ENCODE assay signal across 20 cellular contexts in genomic region chr1:40266786-40267535, GRCh38. TPM values are rescaled to one million over a fixed set of nuclear protein-coding genes. Genes with fewer than 3 reads are reported as not detected.
A peak's percentile ranks its signal among the peaks of the same experiment; 100 is the strongest.
DNase-seq lines count a peak whose midpoint lies in the region; ATAC-seq, FAIRE-seq and TF ChIP-seq lines count a peak whose summit lies in the region.
"Had no signal": no experiment of that assay in that cellular context is flagged by ENCODE, and none has a peak within 500 bp of the region (broad histone marks: within the 10 kb centered on the region; RNA-seq: fewer than 3 reads in every experiment).

No MANE protein-coding gene starts in this region.

- no peak overlapping the region for H4K91ac ChIP-seq in trophoblast cell (ENCODE audit: low read depth, low read length)

- no peaks in the 10 kb centered on the region for H4K20me1 ChIP-seq in HepG2 (ENCODE audit: insufficient read depth, low read length)

- CTCF ChIA-PET in RWPE1 (lab: Yijun Ruan, JAX) = interaction anchor here (0.7 to 0.8 kb wide), 2 partner anchors 71 to 348 kb away, joined by 3 read pairs; no protein-coding TSS in a partner anchor
- CTCF ChIA-PET in HepG2 (lab: Yijun Ruan, JAX; ENCODE audit: low intra/inter-chr PET ratio, low total read pairs) = no interaction called here

- no peak overlapping the region for H3K18ac ChIP-seq in trophoblast cell (ENCODE audit: low read length)

- H3K23ac ChIP-seq in trophoblast cell (ENCODE audit: low read length) = no peak overlapping the region

- no peak overlapping the region for H2BK5ac ChIP-seq in trophoblast cell (ENCODE audit: low read depth, low read length, poor library complexity)

- H2AFZ ChIP-seq in HepG2 (ENCODE audit: low read length) = no peak overlapping the region
- H2AFZ ChIP-seq in trophoblast cell (ENCODE audit: insufficient read depth, low read length, poor library complexity) = no peak overlapping the region

- DNase-seq in RWPE1 (ENCODE audit: low spot score) (no peak), breast epithelium (ENCODE audit: low spot score in 2 of 2) (no peak), HepG2 (ENCODE audit: low spot score) (no peak), stomach (no peak), NCI-H128 (lab: John Stamatoyannopoulos, UW; ENCODE audit: unreplicated experiment) (no peak), trophoblast cell (no peak), Ammon's horn (ENCODE audit: low spot score) (no peak), NCI-H82 treated with DMSO at 0.1 percent for 48 hours (lab: John Stamatoyannopoulos, UW; ENCODE audit: unreplicated experiment) (no peak)
- DNase-seq: activated CD4-positive, alpha-beta T cell treated with anti-CD3 and anti-CD28 coated beads for 1 hour; activated CD8-positive, alpha-beta memory T cell treated with anti-CD3 and anti-CD28 coated beads, Interleukin-2, amount 50 U/mL, for 4 hours; activated naive CD8-positive, alpha-beta T cell treated with anti-CD3 and anti-CD28 coated beads for 36 hours; NCI-H2081 treated with DMSO at 0.1 percent for 48 hours; NCI-H82; nephron progenitor cell; T-helper 17 cell had no signal

- H3K9ac ChIP-seq in HepG2 (ENCODE audit: insufficient read depth, low read depth, low read length) (no peak overlapping the region), trophoblast cell (ENCODE audit: low read length) (no peak overlapping the region)
- H3K9ac ChIP-seq: BLaER1 had no signal

- TF ChIP-seq RAD21 in HepG2 (CRISPR knock-in tag; IDR thresholded peaks at IDR 0.05) = no peak

- POLR2A ChIA-PET in RWPE1 (lab: Yijun Ruan, JAX; ENCODE audit: low non-redundant PET) (no interaction called here), HepG2 (lab: Yijun Ruan, JAX) (interaction anchor here (0.6 to 1.8 kb wide), 2 partner anchors 9 to 48 kb away, joined by 3 to 6 read pairs; partner anchors contain the start of gene ZMPSTE24)

- H3K4me3 ChIP-seq in breast epithelium = no peak overlapping the region
- H3K4me3 ChIP-seq in HepG2 (replicated peaks in 1 of 3; ENCODE audit: insufficient read depth in 1 of 3, low read depth in 2 of 3, low read length in 3 of 3) = no peak overlapping the region
- H3K4me3 ChIP-seq in stomach = no peak overlapping the region
- H3K4me3 ChIP-seq in trophoblast cell (ENCODE audit: low read depth, low read length) = no peak overlapping the region
- H3K4me3 ChIP-seq: BLaER1 had no signal

- no peak overlapping the region for H2BK12ac ChIP-seq in trophoblast cell (ENCODE audit: low read length)

- H3K14ac ChIP-seq in trophoblast cell (ENCODE audit: low read length) = no peak overlapping the region

- H3K4me1 ChIP-seq in breast epithelium (no peaks in the 10 kb centered on the region), HepG2 (ENCODE audit: insufficient read depth, low read length) (no peaks in the 10 kb centered on the region), stomach (peaks cover 0 to 67% (median 32%) of the 10 kb centered on the region in 4 donors), trophoblast cell (ENCODE audit: control insufficient read depth in 1 of 2, insufficient read depth in 2 of 2, low read length in 2 of 2) (no peaks in the 10 kb centered on the region)

- TF ChIP-seq POLR2A in breast epithelium (IDR thresholded peaks at IDR 0.05) (no peak), HepG2 (IDR thresholded peaks at IDR 0.05; ENCODE audit: insufficient read depth in 1 of 2, low read depth in 2 of 2, low read length in 2 of 2) (no peak), stomach (IDR thresholded peaks at IDR 0.05) (no peak)

- TF ChIP-seq CTCF in RWPE1 (conservative IDR thresholded peaks at IDR 0.05; ENCODE audit: low read depth) = no peak
- no peak for TF ChIP-seq CTCF in breast epithelium (IDR thresholded peaks at IDR 0.05)
- TF ChIP-seq CTCF in HepG2 (CRISPR knock-in tag; IDR thresholded peaks at IDR 0.05) = no peak
- no peak for TF ChIP-seq CTCF in stomach (IDR thresholded peaks at IDR 0.05)

- no TSS peak for BruUV-seq in HepG2 (replicated peaks; lab: Mats Ljungman, UMichigan)

- H4K12ac ChIP-seq in trophoblast cell (ENCODE audit: low read depth, low read length) = no peak overlapping the region

- H3K27ac ChIP-seq in RWPE1 (peak overlapping the region; percentile 82), breast epithelium (peak overlapping the region; percentile 63 to 66), HepG2 (ENCODE audit: extremely low read length, insufficient read depth, low read length) (no peak overlapping the region), stomach (peak overlapping the region; percentile 18 to 81 (median 54)), trophoblast cell (ENCODE audit: low read depth, low read length) (no peak overlapping the region)
- H3K27ac ChIP-seq: BLaER1 had no signal

- TF ChIP-seq EP300 in HepG2 (IDR thresholded peaks at IDR 0.05; ENCODE audit: low read depth in 2 of 2, low read length in 2 of 2) (no peak), HepG2 (CRISPR knock-in tag; IDR thresholded peaks at IDR 0.05; ENCODE audit: borderline replicate concordance) (no peak), stomach (IDR thresholded peaks at IDR 0.05) (no peak)

- no peak overlapping the region for H2AK5ac ChIP-seq in trophoblast cell (ENCODE audit: low read length)

- no peak overlapping the region for H3K4me2 ChIP-seq in HepG2 (ENCODE audit: low read depth, low read length)
- no peak overlapping the region for H3K4me2 ChIP-seq in trophoblast cell (ENCODE audit: low read length)
- H3K4me2 ChIP-seq: BLaER1 had no signal

- 95% methylated on average over 6 of the region's 6 CpGs for WGBS in HepG2 (ENCODE audit: low lambda C conversion rate)
- WGBS in stomach, 5 donors = 90 to 93% (median 92%) methylated on average over 6 of the region's 6 CpGs
- no CpG with 5 or more reads among the region's 6 CpGs for WGBS in trophoblast cell (ENCODE audit: extremely low coverage, insufficient coverage, insufficient read length)

- peak; percentile 15 for FAIRE-seq in HepG2 (lab: Jason Lieb, UNC)
- FAIRE-seq: H1 had no signal

- H3K9me3 ChIP-seq in breast epithelium (no peaks in the 10 kb centered on the region), HepG2 (ENCODE audit: low read length) (no peaks in the 10 kb centered on the region), stomach (no peaks in the 10 kb centered on the region), trophoblast cell (ENCODE audit: insufficient read depth, low read depth, low read length) (no peaks in the 10 kb centered on the region)
- H3K9me3 ChIP-seq: BLaER1 had no signal

- H3K4ac ChIP-seq in trophoblast cell (ENCODE audit: low read depth, low read length) = no peak overlapping the region

- in situ Hi-C loops in HepG2 (cut with HindIII; ENCODE audit: extremely low pct_ligation_motif_present, low pct_unique_long_range_greater_than_20kb) = no loop called here

- no peak for ATAC-seq in HepG2
- ATAC-seq: stimulated activated memory B cell treated with anti-CD40 and anti-IgM and Interleukin-4, amounts not matched to agents 10 μg/mL and 1 μg/mL and 100 μg/mL, for 72 hours; T-helper 17 cell had no signal

- H3K79me1 ChIP-seq in trophoblast cell (ENCODE audit: low read length) = no peaks in the 10 kb centered on the region

- H3K27me3 ChIP-seq in breast epithelium (no peaks in the 10 kb centered on the region), HepG2 (ENCODE audit: control insufficient read depth in 1 of 2, insufficient read depth in 2 of 2, low read length in 2 of 2) (no peaks in the 10 kb centered on the region), stomach (no peaks in the 10 kb centered on the region), trophoblast cell (ENCODE audit: insufficient read depth, low read length) (no peaks in the 10 kb centered on the region)
- H3K27me3 ChIP-seq: BLaER1 had no signal

- H3K36me3 ChIP-seq in breast epithelium = peaks cover 8% of the 10 kb centered on the region
- peaks cover 7 to 45% of the 10 kb centered on the region in 2 experiments; a peak in 4 of 5 replicates for H3K36me3 ChIP-seq in HepG2 (replicated peaks in 1 of 2; ENCODE audit: control insufficient read depth in 1 of 2, insufficient read depth in 2 of 2, low read length in 2 of 2)
- peaks cover 27 to 94% (median 79%) of the 10 kb centered on the region in 4 donors for H3K36me3 ChIP-seq in stomach
- peaks cover 19 to 23% of the 10 kb centered on the region in 2 experiments for H3K36me3 ChIP-seq in trophoblast cell (ENCODE audit: control insufficient read depth in 1 of 2, insufficient read depth in 2 of 2, low read length in 2 of 2)

- intact Hi-C loops in breast epithelium (cut with DNase I; ENCODE audit: low total_unique reads) = no loop called here
- intact Hi-C loops in HepG2 (cut with micrococcal nuclease; ENCODE audit: unreplicated experiment) = no loop called here
- intact Hi-C loops in stomach (cut with DNase I; ENCODE audit: low total_unique reads) = no loop called here

- H4K8ac ChIP-seq in trophoblast cell (ENCODE audit: low read depth, low read length) = no peak overlapping the region

- H2BK120ac ChIP-seq in trophoblast cell (ENCODE audit: insufficient read depth, low read length, poor library complexity) = no peak overlapping the region

- H3K79me2 ChIP-seq in HepG2 (ENCODE audit: insufficient read depth, low read length) = peaks cover 11% of the 10 kb centered on the region
- no peaks in the 10 kb centered on the region for H3K79me2 ChIP-seq in trophoblast cell (ENCODE audit: control insufficient read depth, insufficient read depth, low read length, poor library complexity)

RNA-seq across cellular contexts. Expression of gene ZMPSTE24, which starts 8.9 kb away (rescaled TPM):
- total RNA-seq in breast epithelium (10 to 100 TPM; 34.4 to 48.3 (median 43.6) TPM), HepG2 (2016; rRNA removed; fragmentation: Illumina TruSeq; extraction: Trizol) (43.1 and 60.2 TPM in 2 replicates), stomach (10 to 100 TPM in 4 of 5 donors, 1 to 10 TPM in 1; 7.8 to 67.7 (median 23.2) TPM)
- total RNA-seq in HepG2 (2016; cell fraction: cytosol; rRNA removed; fragmentation: Illumina TruSeq; extraction: Trizol; ENCODE audit: low read depth) = 5.6 and 6.4 TPM in 2 replicates
- 39.7 and 64.2 TPM in 2 replicates for total RNA-seq in HepG2 (2016; cell fraction: insoluble cytoplasmic fraction; rRNA removed; fragmentation: Illumina TruSeq; extraction: Trizol)
- 11.8 and 16.2 TPM in 2 replicates for total RNA-seq in HepG2 (2016; cell fraction: membrane; rRNA removed; fragmentation: Illumina TruSeq; extraction: Trizol)
- 58.8 and 66.7 TPM in 2 replicates for total RNA-seq in HepG2 (2016; cell fraction: nucleus; rRNA removed; fragmentation: Illumina TruSeq; extraction: Trizol)
- polyA plus RNA-seq in HepG2 (2011; rRNA removed) (12.0 and 13.6 TPM in 2 replicates), stomach (10 to 100 TPM in 2 of 3 donors, 1 to 10 TPM in 1; 9.6 to 14.3 (median 14.1) TPM)
- polyA plus RNA-seq in HepG2 (2011; cell fraction: cytosol; rRNA removed) = 5.9 and 11.3 TPM in 2 replicates
- 2.2 and 4.6 TPM in 2 replicates for polyA plus RNA-seq in HepG2 (2011; cell fraction: nucleus; rRNA removed)
- polyA plus RNA-seq in HepG2 (2012) = 21.8 and 25.9 TPM in 2 replicates
- 3.5 and 4.0 TPM in 2 replicates for polyA plus RNA-seq in HepG2 (2016; cell fraction: cytosol; fragmentation: Illumina TruSeq; extraction: Trizol; ENCODE audit: low read depth)
- polyA plus RNA-seq in HepG2 (2016; cell fraction: insoluble cytoplasmic fraction; fragmentation: Illumina TruSeq; extraction: Trizol; ENCODE audit: low read depth) = 35.5 and 40.5 TPM in 2 replicates
- polyA plus RNA-seq in HepG2 (2016; cell fraction: membrane; fragmentation: Illumina TruSeq; extraction: Trizol; ENCODE audit: low read depth) = 9.8 and 10.4 TPM in 2 replicates
- 68.2 and 73.1 TPM in 2 replicates for polyA plus RNA-seq in HepG2 (2016; cell fraction: nucleus; fragmentation: Illumina TruSeq; extraction: Trizol; ENCODE audit: insufficient read depth, low read depth)
- 13.4 and 36.2 TPM in 2 replicates for polyA minus RNA-seq in HepG2 (2011; rRNA and poly(A)+ RNA removed; ENCODE audit: low replicate concordance)
- 25.1 and 28.4 TPM in 2 replicates for polyA minus RNA-seq in HepG2 (2011; cell fraction: cytosol; rRNA and poly(A)+ RNA removed)
- polyA minus RNA-seq in HepG2 (2011; cell fraction: nucleus; rRNA and poly(A)+ RNA removed) = 11.5 and 17.0 TPM in 2 replicates
- polyA plus RNA-seq in trophoblast cell (2013) = 36.9 and 39.4 TPM in 2 replicates

RNA-seq across cellular contexts. Expression of gene TMCO2, which starts 19.2 kb away (rescaled TPM):
- not detected for total RNA-seq in breast epithelium
- total RNA-seq in HepG2 (2016; rRNA removed; fragmentation: Illumina TruSeq; extraction: Trizol) = not detected in 2 replicates
- total RNA-seq in HepG2 (2016; cell fraction: cytosol; rRNA removed; fragmentation: Illumina TruSeq; extraction: Trizol; ENCODE audit: low read depth) = not detected in 2 replicates
- not detected in 2 replicates for total RNA-seq in HepG2 (2016; cell fraction: insoluble cytoplasmic fraction; rRNA removed; fragmentation: Illumina TruSeq; extraction: Trizol)
- total RNA-seq in HepG2 (2016; cell fraction: membrane; rRNA removed; fragmentation: Illumina TruSeq; extraction: Trizol) = not detected in 2 replicates
- total RNA-seq in HepG2 (2016; cell fraction: nucleus; rRNA removed; fragmentation: Illumina TruSeq; extraction: Trizol) = not detected in 2 replicates
- polyA plus RNA-seq in HepG2 (2011; rRNA removed) = not detected in 2 replicates
- polyA plus RNA-seq in HepG2 (2011; cell fraction: cytosol; rRNA removed) = not detected in 2 replicates
- polyA plus RNA-seq in HepG2 (2011; cell fraction: nucleus; rRNA removed) = not detected in 2 replicates
- not detected in 2 replicates for polyA plus RNA-seq in HepG2 (2012)
- not detected in 2 replicates for polyA plus RNA-seq in HepG2 (2016; cell fraction: cytosol; fragmentation: Illumina TruSeq; extraction: Trizol; ENCODE audit: low read depth)
- not detected in 2 replicates for polyA plus RNA-seq in HepG2 (2016; cell fraction: insoluble cytoplasmic fraction; fragmentation: Illumina TruSeq; extraction: Trizol; ENCODE audit: low read depth)
- polyA plus RNA-seq in HepG2 (2016; cell fraction: membrane; fragmentation: Illumina TruSeq; extraction: Trizol; ENCODE audit: low read depth) = not detected in 2 replicates
- not detected in 2 replicates for polyA plus RNA-seq in HepG2 (2016; cell fraction: nucleus; fragmentation: Illumina TruSeq; extraction: Trizol; ENCODE audit: insufficient read depth, low read depth)
- polyA minus RNA-seq in HepG2 (2011; rRNA and poly(A)+ RNA removed; ENCODE audit: low replicate concordance) = 0.23 TPM in 1 of 2 replicates, not detected in the other
- polyA minus RNA-seq in HepG2 (2011; cell fraction: cytosol; rRNA and poly(A)+ RNA removed) = not detected in 2 replicates
- 1.0 TPM in 1 of 2 replicates, not detected in the other for polyA minus RNA-seq in HepG2 (2011; cell fraction: nucleus; rRNA and poly(A)+ RNA removed)
- total RNA-seq in stomach = not detected
- not detected for polyA plus RNA-seq in stomach
- 0.33 and 0.35 TPM in 2 replicates for polyA plus RNA-seq in trophoblast cell (2013)
- total RNA-seq: activated naive CD8-positive, alpha-beta T cell treated with anti-CD3 and anti-CD28 coated beads for 36 hours; H1; left lobe of liver; T-helper 17 cell had no signal
- polyA plus RNA-seq: esophagus, H1 had no signal

RNA-seq across cellular contexts. Expression of gene COL9A2, which starts 50.1 kb away (rescaled TPM):
- total RNA-seq in breast epithelium = 10 to 100 TPM in 2 of 3 donors, 1 to 10 TPM in 1; 1.4 to 22.0 (median 11.4) TPM
- total RNA-seq in HepG2 (2016; rRNA removed; fragmentation: Illumina TruSeq; extraction: Trizol) = 8.9 and 26.9 TPM in 2 replicates
- 2.3 and 2.9 TPM in 2 replicates for total RNA-seq in HepG2 (2016; cell fraction: cytosol; rRNA removed; fragmentation: Illumina TruSeq; extraction: Trizol; ENCODE audit: low read depth)
- total RNA-seq in HepG2 (2016; cell fraction: insoluble cytoplasmic fraction; rRNA removed; fragmentation: Illumina TruSeq; extraction: Trizol) = 7.8 and 29.7 TPM in 2 replicates
- 3.7 and 5.8 TPM in 2 replicates for total RNA-seq in HepG2 (2016; cell fraction: membrane; rRNA removed; fragmentation: Illumina TruSeq; extraction: Trizol)
- 32.5 and 35.4 TPM in 2 replicates for total RNA-seq in HepG2 (2016; cell fraction: nucleus; rRNA removed; fragmentation: Illumina TruSeq; extraction: Trizol)
- 20.2 and 34.7 TPM in 2 replicates for polyA plus RNA-seq in HepG2 (2011; rRNA removed)
- 8.9 and 11.2 TPM in 2 replicates for polyA plus RNA-seq in HepG2 (2011; cell fraction: cytosol; rRNA removed)
- 329 and 347 TPM in 2 replicates for polyA plus RNA-seq in HepG2 (2011; cell fraction: nucleus; rRNA removed)
- 21.5 and 31.3 TPM in 2 replicates for polyA plus RNA-seq in HepG2 (2012)
- polyA plus RNA-seq in HepG2 (2016; cell fraction: cytosol; fragmentation: Illumina TruSeq; extraction: Trizol; ENCODE audit: low read depth) = 1.7 TPM in 2 replicates
- 7.6 TPM in 2 replicates for polyA plus RNA-seq in HepG2 (2016; cell fraction: insoluble cytoplasmic fraction; fragmentation: Illumina TruSeq; extraction: Trizol; ENCODE audit: low read depth)
- polyA plus RNA-seq in HepG2 (2016; cell fraction: membrane; fragmentation: Illumina TruSeq; extraction: Trizol; ENCODE audit: low read depth) = 3.5 and 4.0 TPM in 2 replicates
- 108 and 112 TPM in 2 replicates for polyA plus RNA-seq in HepG2 (2016; cell fraction: nucleus; fragmentation: Illumina TruSeq; extraction: Trizol; ENCODE audit: insufficient read depth, low read depth)
- 7.9 TPM in 1 of 2 replicates, not detected in the other for polyA minus RNA-seq in HepG2 (2011; rRNA and poly(A)+ RNA removed; ENCODE audit: low replicate concordance)
- 4.2 and 6.3 TPM in 2 replicates for polyA minus RNA-seq in HepG2 (2011; cell fraction: cytosol; rRNA and poly(A)+ RNA removed)
- polyA minus RNA-seq in HepG2 (2011; cell fraction: nucleus; rRNA and poly(A)+ RNA removed) = 18.2 and 21.9 TPM in 2 replicates
- total RNA-seq in stomach = 10 to 100 TPM in 4 of 5 donors, 1 to 10 TPM in 1; 7.2 to 79.0 (median 30.3) TPM
- 10 to 100 TPM in 1 of 3 donors, 1 to 10 TPM in 2; 5.7 to 19.1 (median 7.5) TPM for polyA plus RNA-seq in stomach
- polyA plus RNA-seq in trophoblast cell (2013) = 18.1 and 20.5 TPM in 2 replicates

Comparison
In these comparisons a context has a peak if more than half of its experiments do, and no peak if none do; other contexts are left out.
1. H3K27ac ChIP-seq: peak in RWPE1 (single experiment), breast epithelium (2 of 2) and stomach (5 of 5); none in HepG2 (single experiment) and trophoblast cell (single experiment).